In genomic region chr5:133117166-133117929, GRCh38 we compare ENCODE assay signal across 24 cellular contexts.
"Had no signal": no experiment of that assay in that cellular context is flagged by ENCODE, and none has a peak within 500 bp of the region (broad histone marks: within the 10 kb centered on the region; RNA-seq: fewer than 3 reads in every experiment).

No MANE protein-coding gene starts in this region.

- H3K36me3 Mint-ChIP-seq: activated naive CD4-positive, alpha-beta T cell treated with anti-CD3 and anti-CD28 coated beads, Interleukin-2, amount 50 U/mL, for 24 hours; mesothelial cell of epicardium; natural killer cell treated with Interleukin-12 subunit alpha and Interleukin-12 subunit beta and Interleukin-15 and Interleukin-18, amount 100 ng/mL, for 72 hours; WTC11 had no signal

- H3K4me1 Mint-ChIP-seq: activated naive CD4-positive, alpha-beta T cell treated with anti-CD3 and anti-CD28 coated beads, Interleukin-2, amount 50 U/mL, for 24 hours; mesothelial cell of epicardium; WTC11 had no signal

- H3K4me1 ChIP-seq: body of pancreas, left lung, pancreas, right lobe of liver, uterus had no signal

- H3K4me3 ChIP-seq: body of pancreas, cardiac muscle cell, left lung, pancreas, right lobe of liver, uterus had no signal

- H3K9me3 ChIP-seq: body of pancreas, left lung, neutrophil, pancreas, right lobe of liver, uterus had no signal

- FAIRE-seq: pancreas, small intestine had no signal

- H3K27me3 ChIP-seq: body of pancreas, cardiac muscle cell, left lung, neutrophil, pancreas, right lobe of liver, uterus had no signal

- H3K36me3 ChIP-seq: cardiac muscle cell, left lung, neutrophil, pancreas, right lobe of liver, uterus had no signal

- H3K27ac Mint-ChIP-seq: activated naive CD4-positive, alpha-beta T cell treated with anti-CD3 and anti-CD28 coated beads, Interleukin-2, amount 50 U/mL, for 24 hours; mesothelial cell of epicardium; natural killer cell treated with Interleukin-12 subunit alpha and Interleukin-12 subunit beta and Interleukin-15 and Interleukin-18, amount 100 ng/mL, for 72 hours; T-helper 1 cell treated with Interleukin-12 subunit alpha and Interleukin-12 subunit beta and Interleukin-4 antibody, amounts not matched to agents 30 μg/mL and 1 μg/mL, for 36 hours; WTC11 had no signal

- DNase-seq: activated gamma-delta T cell treated with Interleukin-2 at 50 U/mL for 16 hours; activated T-cell treated with anti-CD3 and anti-CD28 coated beads for 4 hours; anterior cingulate cortex; body of pancreas; effector CD4-positive, alpha-beta T cell; foreskin fibroblast; hippocampal formation; kidney glomerular epithelial cell; pancreas; right lobe of liver; small intestine; stimulated activated CD4-positive, alpha-beta T cell treated with anti-CD3 and anti-CD28 coated beads, Interleukin-15, amount 100 ng/mL, for 24 hours; stimulated activated CD4-positive, alpha-beta T cell treated with anti-CD3 and anti-CD28 coated beads, Interleukin-2, amount 100 ng/mL, for 48 hours; stimulated activated naive CD8-positive, alpha-beta T cell treated with anti-CD3 and anti-CD28 coated beads, Interleukin-15, Interleukin-2, amounts not matched to agents 100 U/mL and 50 U/mL, for 24 hours; T1000; uterus had no signal

- H3K4me3 Mint-ChIP-seq: activated naive CD4-positive, alpha-beta T cell treated with anti-CD3 and anti-CD28 coated beads, Interleukin-2, amount 50 U/mL, for 24 hours; mesothelial cell of epicardium; natural killer cell treated with Interleukin-12 subunit alpha and Interleukin-12 subunit beta and Interleukin-15 and Interleukin-18, amount 100 ng/mL, for 72 hours; T-helper 1 cell treated with Interleukin-12 subunit alpha and Interleukin-12 subunit beta and Interleukin-4 antibody, amounts not matched to agents 30 μg/mL and 1 μg/mL, for 36 hours; WTC11 had no signal

- H3K27me3 Mint-ChIP-seq: activated naive CD4-positive, alpha-beta T cell treated with anti-CD3 and anti-CD28 coated beads, Interleukin-2, amount 50 U/mL, for 24 hours; natural killer cell treated with Interleukin-12 subunit alpha and Interleukin-12 subunit beta and Interleukin-15 and Interleukin-18, amount 100 ng/mL, for 72 hours had no signal

- ATAC-seq: body of pancreas; left lung; natural killer cell treated with Interleukin-12 subunit alpha and Interleukin-12 subunit beta and Interleukin-15 and Interleukin-18, amount 100 ng/mL, for 72 hours; pancreas; right lobe of liver; stimulated activated naive CD8-positive, alpha-beta T cell treated with anti-CD3 and anti-CD28 coated beads, Interleukin-15, Interleukin-2, amounts not matched to agents 100 U/mL and 50 U/mL, for 24 hours had no signal

- H3K27ac ChIP-seq: body of pancreas, cardiac muscle cell, left lung, neutrophil, pancreas, right lobe of liver, uterus had no signal

- H3K9me3 Mint-ChIP-seq: activated naive CD4-positive, alpha-beta T cell treated with anti-CD3 and anti-CD28 coated beads, Interleukin-2, amount 50 U/mL, for 24 hours; mesothelial cell of epicardium; natural killer cell treated with Interleukin-12 subunit alpha and Interleukin-12 subunit beta and Interleukin-15 and Interleukin-18, amount 100 ng/mL, for 72 hours; T-helper 1 cell treated with Interleukin-12 subunit alpha and Interleukin-12 subunit beta and Interleukin-4 antibody, amounts not matched to agents 30 μg/mL and 1 μg/mL, for 36 hours; WTC11 had no signal
